ENCODE assay signal across 9 cellular contexts in genomic region chr6:136719280-136720044, GRCh38.
DNase-seq lines count a peak whose midpoint lies in the region; ATAC-seq and TF ChIP-seq lines count a peak whose summit lies in the region.
"Had no signal": no experiment of that assay in that cellular context is flagged by ENCODE, and none has a peak within 500 bp of the region (broad histone marks: within the 10 kb centered on the region; RNA-seq: fewer than 3 reads in every experiment).

No MANE protein-coding gene starts in this region.

- in situ Hi-C loops in gastrocnemius medialis (cut with MboI; ENCODE audit: low sequenced_read_pairs in 4 of 4): no loop called here

- H3K9me3 ChIP-seq in BLaER1 treated with 17β-estradiol and CSF1 and Interleukin-3, amounts not matched to agents 10 nM and 100 nM (replicated peaks in 1 of 11): peaks cover 0 to 13% (median 7%) of the 10 kb centered on the region in 11 experiments; a peak in 16 of 22 replicates
- no peaks in the 10 kb centered on the region for H3K9me3 ChIP-seq in gastrocnemius medialis

- TF ChIP-seq POLR2A in gastrocnemius medialis (IDR thresholded peaks at IDR 0.05): no peak

- H3K27me3 ChIP-seq in BLaER1 treated with 17β-estradiol and CSF1 and Interleukin-3, amounts not matched to agents 10 nM and 100 nM: no peaks in the 10 kb centered on the region
- H3K27me3 ChIP-seq in gastrocnemius medialis: no peaks in the 10 kb centered on the region
- H3K27me3 ChIP-seq: heart left ventricle had no signal

- intact Hi-C loops in gastrocnemius medialis (cut with DNase I; ENCODE audit: low total_unique reads): no loop called here

- peak overlapping the region; percentile 60 to 84 (median 75); a peak in 21 of 22 replicates for H3K27ac ChIP-seq in BLaER1 treated with 17β-estradiol and CSF1 and Interleukin-3, amounts not matched to agents 10 nM and 100 nM
- H3K27ac ChIP-seq in cingulate gyrus (ENCODE audit: low read depth, low read length) (peak overlapping the region; percentile 41), gastrocnemius medialis (no peak overlapping the region)

- H3K4me1 ChIP-seq in BLaER1 treated with 17β-estradiol and CSF1 and Interleukin-3, amounts not matched to agents 10 nM and 100 nM: peaks cover 66 to 91% (median 78%) of the 10 kb centered on the region in 10 experiments
- H3K4me1 ChIP-seq in gastrocnemius medialis: peaks cover 13 to 17% of the 10 kb centered on the region in 2 donors

- DNase-seq in gastrocnemius medialis: no peak
- no peak for DNase-seq in DMS79 (lab: John Stamatoyannopoulos, UW)
- DNase-seq in T1000 (lab: John Stamatoyannopoulos, UW): no peak
- no peak for DNase-seq in NCI-H2227 (lab: John Stamatoyannopoulos, UW; ENCODE audit: unreplicated experiment)
- DNase-seq: heart left ventricle had no signal

- H4K20me1 ChIP-seq in BLaER1 treated with 17β-estradiol and CSF1 and Interleukin-3, amounts not matched to agents 10 nM and 100 nM: peaks cover 0 to 22% (median 0%) of the 10 kb centered on the region in 11 experiments; a peak in 2 of 22 replicates

- peak overlapping the region; percentile 34 to 64 (median 56); a peak in 21 of 22 replicates for H3K9ac ChIP-seq in BLaER1 treated with 17β-estradiol and CSF1 and Interleukin-3, amounts not matched to agents 10 nM and 100 nM

- ATAC-seq in GM19397 (IDR thresholded peaks at IDR 0.05; ENCODE audit: unreplicated experiment): peak; percentile 39
- ATAC-seq in HG03175 (IDR thresholded peaks at IDR 0.05; ENCODE audit: unreplicated experiment): peak; percentile 41
- ATAC-seq in gastrocnemius medialis: no peak

- peak overlapping the region in 9 of 10 experiments; percentile 1 to 53 (median 36); a peak in 12 of 20 replicates for H3K4me3 ChIP-seq in BLaER1 treated with 17β-estradiol and CSF1 and Interleukin-3, amounts not matched to agents 10 nM and 100 nM
- H3K4me3 ChIP-seq in gastrocnemius medialis: no peak overlapping the region

- peaks cover 0 to 4% (median 0%) of the 10 kb centered on the region in 11 experiments; a peak in 3 of 22 replicates for H3K36me3 ChIP-seq in BLaER1 treated with 17β-estradiol and CSF1 and Interleukin-3, amounts not matched to agents 10 nM and 100 nM
- H3K36me3 ChIP-seq in gastrocnemius medialis: no peaks in the 10 kb centered on the region
- H3K36me3 ChIP-seq: heart left ventricle had no signal

- TF ChIP-seq CTCF in gastrocnemius medialis (IDR thresholded peaks at IDR 0.05 in 4 of 5, conservative IDR thresholded peaks at IDR 0.05 in 1 of 5): no peak

- H3K4me2 ChIP-seq in BLaER1 treated with 17β-estradiol and CSF1 and Interleukin-3, amounts not matched to agents 10 nM and 100 nM: peak overlapping the region; percentile 77 to 94 (median 88)

Comparison
In these comparisons a context has a peak if more than half of its experiments do, and no peak if none do; other contexts are left out.
1. H3K27ac ChIP-seq: peak in BLaER1 treated with 17β-estradiol and CSF1 and Interleukin-3, amounts not matched to agents 10 nM and 100 nM (11 of 11) and cingulate gyrus (single experiment); none in gastrocnemius medialis (0 of 4).
2. H3K4me3 ChIP-seq: peak in BLaER1 treated with 17β-estradiol and CSF1 and Interleukin-3, amounts not matched to agents 10 nM and 100 nM (9 of 10); none in gastrocnemius medialis (0 of 4).
3. ATAC-seq: peak in GM19397 (single experiment) and HG03175 (single experiment); none in gastrocnemius medialis (0 of 2).